In the genomic region with DNA sequence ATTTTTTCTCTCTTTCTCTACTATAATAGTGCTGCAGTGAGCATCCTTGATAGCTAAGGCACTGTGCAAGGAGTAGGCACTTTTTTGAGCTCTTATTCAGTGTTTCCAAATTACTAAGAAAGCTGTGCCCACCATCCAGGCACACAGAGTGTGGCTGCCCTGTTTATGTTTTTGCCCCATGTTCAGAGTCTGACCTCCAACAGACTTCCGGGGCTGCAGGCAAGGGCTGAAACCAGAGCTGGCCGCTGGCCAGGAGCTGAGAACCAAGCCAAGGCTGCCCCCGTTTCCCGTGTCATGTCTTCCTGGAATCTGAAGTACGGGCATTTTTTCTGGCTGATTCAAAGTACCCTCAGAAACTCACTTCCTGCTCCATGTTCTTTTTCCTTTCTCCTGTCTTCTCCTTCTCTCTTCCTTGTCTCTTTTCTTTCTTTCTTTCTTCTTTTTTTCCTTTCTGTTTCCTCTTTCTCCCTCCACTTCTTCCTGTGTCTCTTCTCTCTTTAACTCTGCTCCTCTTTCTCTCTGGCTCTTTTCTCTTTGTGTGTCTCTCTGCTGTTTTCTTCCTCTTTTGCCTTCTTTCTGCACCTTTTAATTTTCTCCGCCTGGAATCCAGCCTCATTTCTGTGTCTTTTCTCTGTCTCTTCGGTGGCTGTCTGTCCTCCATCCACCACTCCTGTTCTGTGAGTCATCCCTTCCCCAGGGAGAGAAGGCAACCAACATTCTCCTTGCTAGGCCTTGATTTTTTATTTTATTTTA, we compare ENCODE assay signal across 9 cellular contexts. TPM values are rescaled to one million over a fixed set of nuclear protein-coding genes. Genes with fewer than 3 reads are reported as not detected.
DNase-seq lines count a peak whose midpoint lies in the region; ATAC-seq and TF ChIP-seq lines count a peak whose summit lies in the region.
"Had no signal": no experiment of that assay in that cellular context is flagged by ENCODE, and none has a peak within 500 bp of the region (broad histone marks: within the 10 kb centered on the region; RNA-seq: fewer than 3 reads in every experiment).

No MANE protein-coding gene starts in this region.

- H3K36me3 ChIP-seq in DND-41 (ENCODE audit: insufficient read depth, low read length) = no peaks in the 10 kb centered on the region

- peaks cover 13% of the 10 kb centered on the region for H3K27me3 Mint-ChIP-seq in WTC11 (ENCODE audit: low read depth)

- H3K27ac ChIP-seq in DND-41 (ENCODE audit: low read length) = peak overlapping the region; percentile 59

- H3K9me3 ChIP-seq in DND-41 (ENCODE audit: insufficient read depth, low read length, severe bottlenecking) = no peaks in the 10 kb centered on the region

- TF ChIP-seq CTCF in DND-41 (IDR thresholded peaks at IDR 0.05; ENCODE audit: borderline replicate concordance, extremely low read depth, low read length, poor library complexity, severe bottlenecking) = no peak
- TF ChIP-seq CTCF in WTC11 (IDR thresholded peaks at IDR 0.05) = no peak
- TF ChIP-seq CTCF in fibroblast of the aortic adventitia (IDR thresholded peaks at IDR 0.05; ENCODE audit: insufficient read depth, low read length) = no peak

- no peaks in the 10 kb centered on the region; the same call in 1 of the 2 replicates for H3K36me3 Mint-ChIP-seq in WTC11

- no peaks in the 10 kb centered on the region for H3K79me2 ChIP-seq in DND-41 (ENCODE audit: insufficient read depth, low read length)

- H3K4me1 Mint-ChIP-seq in WTC11 = peaks cover 14% of the 10 kb centered on the region

- no peak overlapping the region for H3K4me3 Mint-ChIP-seq in WTC11

- peaks cover 10% of the 10 kb centered on the region for H3K4me1 ChIP-seq in DND-41 (ENCODE audit: insufficient read depth, low read length)

- peaks cover 4% of the 10 kb centered on the region; the same call in 1 of the 2 replicates for H3K9me3 Mint-ChIP-seq in WTC11

- POLR2A ChIA-PET in WTC11 (lab: Charles Lee) = interaction anchor here (1.7 kb wide), 1 partner anchor 45 kb away, joined by 4 read pairs; the partner anchor contains the start of gene INTS4

- peak overlapping the region; percentile 86 for H3K27ac Mint-ChIP-seq in WTC11

- H3K4me3 ChIP-seq in DND-41 (ENCODE audit: low read depth in 1 of 2, low read length in 2 of 2) (no peak overlapping the region; a peak in 1 of 4 replicates), fibroblast of the aortic adventitia (ENCODE audit: low read depth, low read length) (peak overlapping the region; percentile 28)

- H3K27me3 ChIP-seq in DND-41 (ENCODE audit: insufficient read depth, low read length, poor library complexity) = no peaks in the 10 kb centered on the region

- CTCF ChIA-PET in WTC11 (lab: Charles Lee) = interaction anchor here (0.6 to 1.7 kb wide), 5 partner anchors 8 to 40 kb away, joined by 3 to 4 read pairs (median 4); no protein-coding TSS in a partner anchor

- peak overlapping the region; percentile 32; the same call in 1 of the 2 replicates for H3K4me2 ChIP-seq in DND-41 (ENCODE audit: insufficient read depth, low read length)

- peak; percentile 36 for DNase-seq in DND-41
- DNase-seq in NAMALWA (ENCODE audit: low spot score) = peak; percentile 36
- DNase-seq in WTC11 (ENCODE audit: low spot score) = no peak
- DNase-seq in fibroblast of the aortic adventitia (ENCODE audit: low read depth) = peak; percentile 85
- peak; percentile 8 for DNase-seq in occipital lobe (lab: John Stamatoyannopoulos, UW)
- DNase-seq in cerebellar cortex (ENCODE audit: low spot score) = no peak

- H3K9ac ChIP-seq in DND-41 (ENCODE audit: low read depth, low read length) = no peak overlapping the region

- H2AFZ ChIP-seq in DND-41 (ENCODE audit: low read depth, low read length) = peak overlapping the region; percentile 61

- H4K20me1 ChIP-seq in DND-41 (ENCODE audit: insufficient read depth, low read length) = no peaks in the 10 kb centered on the region

- peak; percentile 49 for ATAC-seq in DND-41 (ENCODE audit: insufficient read depth, low read depth)
- ATAC-seq in GM21390 (IDR thresholded peaks at IDR 0.05; ENCODE audit: unreplicated experiment) = peak; percentile 78
- no peak for ATAC-seq in WTC11
- ATAC-seq in GM19452 (IDR thresholded peaks at IDR 0.05; ENCODE audit: unreplicated experiment) = no peak

TF ChIP-seq in WTC11, 78 proteins besides CTCF, POLR2A, EP300 and RAD21:
- TF ChIP-seq ZNF138 (CRISPR knock-in tag; conservative IDR thresholded peaks at IDR 0.05) (no peak), ZNF512 (CRISPR knock-in tag; IDR thresholded peaks at IDR 0.05; ENCODE audit: borderline replicate concordance) (peak; percentile 45; the same call in 1 of the 2 replicates)

RNA-seq across cellular contexts. Expression of gene KCTD14, which starts 17.0 kb away (rescaled TPM):
- total RNA-seq in WTC11 (2021) = 12.6 to 15.7 TPM (median 14.8 TPM) in 3 replicates
- total RNA-seq in fibroblast of the aortic adventitia (ENCODE audit: low replicate concordance) = 0.45 TPM in 1 of 2 replicates, not detected in the other
- total RNA-seq in occipital lobe = 0.78 TPM

RNA-seq across cellular contexts. Expression of gene THRSP, which starts 23.6 kb away (rescaled TPM):
- total RNA-seq in WTC11 (2021) (not detected in 3 replicates), fibroblast of the aortic adventitia (ENCODE audit: low replicate concordance) (not detected in 2 replicates), occipital lobe (not detected)
- total RNA-seq: dermis microvascular lymphatic vessel endothelial cell had no signal

RNA-seq across cellular contexts. Expression of gene NDUFC2, which starts 39.6 kb away (rescaled TPM):
- 195 to 216 TPM (median 215 TPM) in 3 replicates for total RNA-seq in WTC11 (2021)
- 91.9 and 103 TPM in 2 replicates for total RNA-seq in fibroblast of the aortic adventitia (ENCODE audit: low replicate concordance)
- total RNA-seq in occipital lobe = 68.0 TPM

RNA-seq across cellular contexts. Expression of gene INTS4, which starts 45.6 kb away (rescaled TPM):
- total RNA-seq in WTC11 (2021) (34.2 to 37.9 TPM (median 34.2 TPM) in 3 replicates), fibroblast of the aortic adventitia (ENCODE audit: low replicate concordance) (24.1 and 52.6 TPM in 2 replicates), occipital lobe (50.8 TPM)

Comparison
In these comparisons a context has a peak if more than half of its experiments do, and no peak if none do; other contexts are left out.
1. ATAC-seq: peak in DND-41 (single experiment) and GM21390 (single experiment); none in WTC11 (single experiment) and GM19452 (single experiment).
2. DNase-seq: peak in DND-41 (single experiment), NAMALWA (single experiment), fibroblast of the aortic adventitia (single experiment) and occipital lobe (single experiment); none in WTC11 (single experiment) and cerebellar cortex (single experiment).